In the genomic region with DNA sequence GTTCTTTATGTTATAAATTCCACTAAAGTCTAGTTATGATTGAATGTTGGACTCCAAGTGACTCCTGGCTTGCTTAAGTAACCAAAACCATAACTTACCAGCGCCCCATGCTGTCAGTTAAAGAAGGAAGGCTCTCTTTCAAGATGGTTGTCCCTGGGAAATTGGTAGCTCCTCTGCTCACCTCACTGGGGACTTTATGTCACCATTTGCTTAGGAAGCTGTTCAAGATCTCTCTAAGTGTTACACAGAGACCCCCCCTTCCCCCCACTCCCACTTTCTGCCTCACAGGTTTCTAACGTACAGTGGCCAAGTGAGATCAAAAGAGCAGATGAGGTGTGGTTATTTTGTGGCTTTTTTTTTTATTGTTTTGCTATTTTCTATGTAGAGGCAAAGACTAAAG, we compare ENCODE assay signal across 1 cellular context.
TF ChIP-seq lines count a peak whose summit lies in the region.

No MANE protein-coding gene starts in this region.

TF ChIP-seq in GM12878, 131 proteins besides CTCF, POLR2A, EP300 and RAD21:
- TF ChIP-seq, protein P1, sequence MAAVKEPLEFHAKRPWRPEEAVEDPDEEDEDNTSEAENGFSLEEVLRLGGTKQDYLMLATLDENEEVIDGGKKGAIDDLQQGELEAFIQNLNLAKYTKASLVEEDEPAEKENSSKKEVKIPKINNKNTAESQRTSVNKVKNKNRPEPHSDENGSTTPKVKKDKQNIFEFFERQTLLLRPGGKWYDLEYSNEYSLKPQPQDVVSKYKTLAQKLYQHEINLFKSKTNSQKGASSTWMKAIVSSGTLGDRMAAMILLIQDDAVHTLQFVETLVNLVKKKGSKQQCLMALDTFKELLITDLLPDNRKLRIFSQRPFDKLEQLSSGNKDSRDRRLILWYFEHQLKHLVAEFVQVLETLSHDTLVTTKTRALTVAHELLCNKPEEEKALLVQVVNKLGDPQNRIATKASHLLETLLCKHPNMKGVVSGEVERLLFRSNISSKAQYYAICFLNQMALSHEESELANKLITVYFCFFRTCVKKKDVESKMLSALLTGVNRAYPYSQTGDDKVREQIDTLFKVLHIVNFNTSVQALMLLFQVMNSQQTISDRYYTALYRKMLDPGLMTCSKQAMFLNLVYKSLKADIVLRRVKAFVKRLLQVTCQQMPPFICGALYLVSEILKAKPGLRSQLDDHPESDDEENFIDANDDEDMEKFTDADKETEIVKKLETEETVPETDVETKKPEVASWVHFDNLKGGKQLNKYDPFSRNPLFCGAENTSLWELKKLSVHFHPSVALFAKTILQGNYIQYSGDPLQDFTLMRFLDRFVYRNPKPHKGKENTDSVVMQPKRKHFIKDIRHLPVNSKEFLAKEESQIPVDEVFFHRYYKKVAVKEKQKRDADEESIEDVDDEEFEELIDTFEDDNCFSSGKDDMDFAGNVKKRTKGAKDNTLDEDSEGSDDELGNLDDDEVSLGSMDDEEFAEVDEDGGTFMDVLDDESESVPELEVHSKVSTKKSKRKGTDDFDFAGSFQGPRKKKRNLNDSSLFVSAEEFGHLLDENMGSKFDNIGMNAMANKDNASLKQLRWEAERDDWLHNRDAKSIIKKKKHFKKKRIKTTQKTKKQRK (IDR thresholded peaks at IDR 0.05; ENCODE audit: low read depth, low read length) = no peak
- TF ChIP-seq FOXM1 (IDR thresholded peaks at IDR 0.05; ENCODE audit: low read depth, low read length) (no peak), RUNX3 (IDR thresholded peaks at IDR 0.05; ENCODE audit: low read length) (peak; percentile 21; the same call in 1 of the 2 replicates)
